15 cellular contexts compared by ENCODE assay signal in genomic region chr17:35312346-35312745, GRCh38.
DNase-seq lines count a peak whose midpoint lies in the region; ATAC-seq and TF ChIP-seq lines count a peak whose summit lies in the region.
"Had no signal": no experiment of that assay in that cellular context is flagged by ENCODE, and none has a peak within 500 bp of the region (broad histone marks: within the 10 kb centered on the region; RNA-seq: fewer than 3 reads in every experiment).

No MANE protein-coding gene starts in this region.

- DNase-seq in activated CD4-positive, alpha-beta T cell treated with anti-CD3 and anti-CD28 coated beads, Interleukin-2, amount 10 ng/mL, durations not matched to agents 24 days and 14 days, result no peak
- no peak for DNase-seq in activated CD4-positive, alpha-beta T cell treated with anti-CD3 and anti-CD28 coated beads, Interleukin-2, amount 50 U/mL, for 1 hour
- no peak for DNase-seq in CD4-positive, alpha-beta memory T cell
- no peak for DNase-seq in T-helper 2 cell treated with Interferon-gamma antibody and Interleukin-4, amounts not matched to agents 5 μg/mL and 100 μg/mL, for 36 hours (ENCODE audit: low spot score)
- DNase-seq in naive thymus-derived CD4-positive, alpha-beta T cell, result no peak
- no peak for DNase-seq in activated effector memory CD4-positive, alpha-beta T cell treated with Interleukin-2 at 50 U/mL for 16 hours
- DNase-seq in amniotic stem cell (lab: John Stamatoyannopoulos, UW) (no peak), endothelial cell (ENCODE audit: low spot score) (no peak)
- DNase-seq: activated gamma-delta T cell had no signal

- no peaks in the 10 kb centered on the region for H3K27me3 ChIP-seq in CD4-positive, alpha-beta memory T cell (ENCODE audit: insufficient read depth, low read length)
- no peaks in the 10 kb centered on the region for H3K27me3 ChIP-seq in naive thymus-derived CD4-positive, alpha-beta T cell (ENCODE audit: control insufficient read depth in 2 of 2, insufficient read depth in 2 of 2, low read length in 2 of 2)
- H3K27me3 ChIP-seq: gastrocnemius medialis, right lobe of liver, SJSA1, testis had no signal

- no peak overlapping the region for H3K4me3 ChIP-seq in CD4-positive, alpha-beta memory T cell (ENCODE audit: low read length in 2 of 2)
- no peak overlapping the region for H3K4me3 ChIP-seq in naive thymus-derived CD4-positive, alpha-beta T cell (ENCODE audit: low read length)
- H3K4me3 ChIP-seq: SJSA1 had no signal

- no peaks in the 10 kb centered on the region for H3K36me3 ChIP-seq in CD4-positive, alpha-beta memory T cell (ENCODE audit: insufficient read depth, low read length)
- no peaks in the 10 kb centered on the region for H3K36me3 ChIP-seq in naive thymus-derived CD4-positive, alpha-beta T cell (ENCODE audit: control insufficient read depth in 2 of 3, insufficient read depth in 3 of 3, low read length in 3 of 3)
- H3K36me3 ChIP-seq: cardiac muscle cell, gastrocnemius medialis, right lobe of liver, SJSA1 had no signal

- peaks cover 8% of the 10 kb centered on the region for H3K36me3 Mint-ChIP-seq in activated CD4-positive, alpha-beta T cell treated with anti-CD3 and anti-CD28 coated beads, Interleukin-2, amount 10 ng/mL, durations not matched to agents 24 days and 14 days (ENCODE audit: low read depth)
- peaks cover 3 to 5% of the 10 kb centered on the region in 2 donors for H3K36me3 Mint-ChIP-seq in CD4-positive, alpha-beta memory T cell
- H3K36me3 Mint-ChIP-seq in T-helper 2 cell treated with Interferon-gamma antibody and Interleukin-4, amounts not matched to agents 5 μg/mL and 100 μg/mL, for 36 hours (ENCODE audit: low read depth), result peaks cover 12% of the 10 kb centered on the region
- peaks cover 0 to 28% (median 0%) of the 10 kb centered on the region in 5 donors for H3K36me3 Mint-ChIP-seq in naive thymus-derived CD4-positive, alpha-beta T cell
- H3K36me3 Mint-ChIP-seq in endothelial cell (ENCODE audit: low read depth, unreplicated experiment), result no peaks in the 10 kb centered on the region

- no peaks in the 10 kb centered on the region for H3K9me3 ChIP-seq in CD4-positive, alpha-beta memory T cell (ENCODE audit: control insufficient read depth in 1 of 2, low read length in 2 of 2)
- H3K9me3 ChIP-seq in naive thymus-derived CD4-positive, alpha-beta T cell (ENCODE audit: control insufficient read depth in 2 of 3, low read length in 3 of 3), result no peaks in the 10 kb centered on the region
- H3K9me3 ChIP-seq: gastrocnemius medialis, right lobe of liver, SJSA1, testis had no signal

- intact Hi-C loops in activated CD4-positive, alpha-beta T cell treated with anti-CD3 and anti-CD28 coated beads, Interleukin-2, amount 10 ng/mL, durations not matched to agents 24 days and 14 days (cut with micrococcal nuclease), result loop anchor here (1.0 to 5.0 kb wide), 7 partner anchors 28 to 434 kb away; partner anchors contain the start of gene SLFN11
- intact Hi-C loops in CD4-positive, alpha-beta memory T cell (cut with micrococcal nuclease), result loop anchor here (1.0 to 2.0 kb wide), 8 partner anchors 28 to 435 kb away; partner anchors contain the start of genes NLE1, PEX12 and SLFN12
- intact Hi-C loops in naive thymus-derived CD4-positive, alpha-beta T cell (cut with micrococcal nuclease), result loop anchor here (1.0 to 10.0 kb wide), 11 partner anchors 28 to 492 kb away; partner anchors contain the start of genes AP2B1 (in 1 of the 2), PEX12 (in 1 of the 2), SLFN13 (in 1 of the 2) and TAF15 (in 1 of the 2)

- no peak overlapping the region for H3K27ac Mint-ChIP-seq in activated CD4-positive, alpha-beta T cell treated with anti-CD3 and anti-CD28 coated beads, Interleukin-2, amount 10 ng/mL, durations not matched to agents 24 days and 14 days
- peak overlapping the region; percentile 89 to 100 (median 98) for H3K27ac Mint-ChIP-seq in CD4-positive, alpha-beta memory T cell
- peak overlapping the region; percentile 98 for H3K27ac Mint-ChIP-seq in T-helper 2 cell treated with Interferon-gamma antibody and Interleukin-4, amounts not matched to agents 5 μg/mL and 100 μg/mL, for 36 hours
- H3K27ac Mint-ChIP-seq in naive thymus-derived CD4-positive, alpha-beta T cell, result peak overlapping the region in 8 of 9 donors; percentile 94 to 99 (median 98)
- H3K27ac Mint-ChIP-seq in endothelial cell (ENCODE audit: unreplicated experiment), result no peak overlapping the region
- H3K27ac Mint-ChIP-seq: GM23338 had no signal

- H3K27ac ChIP-seq in CD4-positive, alpha-beta memory T cell (ENCODE audit: low read depth, low read length), result peak overlapping the region; percentile 60
- H3K27ac ChIP-seq in naive thymus-derived CD4-positive, alpha-beta T cell (ENCODE audit: low read depth, low read length), result peak overlapping the region; percentile 73
- H3K27ac ChIP-seq: cardiac muscle cell, SJSA1 had no signal

- H3K4me3 Mint-ChIP-seq in activated CD4-positive, alpha-beta T cell treated with anti-CD3 and anti-CD28 coated beads, Interleukin-2, amount 10 ng/mL, durations not matched to agents 24 days and 14 days, result peak overlapping the region; percentile 1
- H3K4me3 Mint-ChIP-seq in CD4-positive, alpha-beta memory T cell, result peak overlapping the region; percentile 12 to 98 (median 90)
- H3K4me3 Mint-ChIP-seq in T-helper 2 cell treated with Interferon-gamma antibody and Interleukin-4, amounts not matched to agents 5 μg/mL and 100 μg/mL, for 36 hours, result peak overlapping the region; percentile 99
- peak overlapping the region; percentile 21 to 98 (median 96) for H3K4me3 Mint-ChIP-seq in naive thymus-derived CD4-positive, alpha-beta T cell
- no peak overlapping the region for H3K4me3 Mint-ChIP-seq in endothelial cell (ENCODE audit: unreplicated experiment)

- H3K4me1 Mint-ChIP-seq in activated CD4-positive, alpha-beta T cell treated with anti-CD3 and anti-CD28 coated beads, Interleukin-2, amount 10 ng/mL, durations not matched to agents 24 days and 14 days, result peaks cover 30% of the 10 kb centered on the region
- peaks cover 38 to 69% (median 52%) of the 10 kb centered on the region in 4 donors for H3K4me1 Mint-ChIP-seq in CD4-positive, alpha-beta memory T cell
- peaks cover 53% of the 10 kb centered on the region for H3K4me1 Mint-ChIP-seq in T-helper 2 cell treated with Interferon-gamma antibody and Interleukin-4, amounts not matched to agents 5 μg/mL and 100 μg/mL, for 36 hours (ENCODE audit: low read depth)
- peaks cover 31 to 76% (median 65%) of the 10 kb centered on the region in 7 donors for H3K4me1 Mint-ChIP-seq in naive thymus-derived CD4-positive, alpha-beta T cell
- peaks cover 8% of the 10 kb centered on the region for H3K4me1 Mint-ChIP-seq in endothelial cell (ENCODE audit: unreplicated experiment)

- H3K4me1 ChIP-seq in CD4-positive, alpha-beta memory T cell (ENCODE audit: insufficient read depth, low read length), result peaks cover 31% of the 10 kb centered on the region
- peaks cover 10 to 12% of the 10 kb centered on the region in 2 donors for H3K4me1 ChIP-seq in naive thymus-derived CD4-positive, alpha-beta T cell (ENCODE audit: control insufficient read depth in 2 of 2, insufficient read depth in 2 of 2, low read length in 2 of 2)
- H3K4me1 ChIP-seq: right lobe of liver had no signal

- TF ChIP-seq CTCF in endothelial cell (IDR thresholded peaks at IDR 0.05; ENCODE audit: unreplicated experiment), result no peak

- CTCF ChIA-PET in CD4-positive, alpha-beta memory T cell (lab: Charles Lee; ENCODE audit: partially characterized antibody), result interaction anchor here (0.6 to 6.5 kb wide), 46 partner anchors 10 to 286 kb away, joined by 3 to 270 read pairs (median 5); partner anchors contain the start of genes SLFN11, SLFN12L, SLFN13 and SLFN5
- CTCF ChIA-PET in naive thymus-derived CD4-positive, alpha-beta T cell (lab: Charles Lee), result interaction anchor here (0.6 to 4.3 kb wide), 27 partner anchors 9 to 274 kb away, joined by 3 to 111 read pairs (median 5); partner anchors contain the start of genes PEX12, SLFN11, SLFN12L and SLFN5

- POLR2A ChIA-PET in CD4-positive, alpha-beta memory T cell (lab: Charles Lee; ENCODE audit: partially characterized antibody), result interaction anchor here (0.9 to 11.3 kb wide), 45 partner anchors 8 to 435 kb away, joined by 3 to 316 read pairs (median 4); partner anchors contain the start of genes NLE1, PEX12, SLFN11 and SLFN12L
- POLR2A ChIA-PET in naive thymus-derived CD4-positive, alpha-beta T cell (lab: Charles Lee), result interaction anchor here (0.7 to 6.8 kb wide), 28 partner anchors 13 to 267 kb away, joined by 3 to 189 read pairs (median 5); partner anchors contain the start of genes PEX12, RAD51D, SLFN11 and SLFN12L

- ATAC-seq in naive thymus-derived CD4-positive, alpha-beta T cell, result no peak

- H3K9me3 Mint-ChIP-seq in activated CD4-positive, alpha-beta T cell treated with anti-CD3 and anti-CD28 coated beads, Interleukin-2, amount 10 ng/mL, durations not matched to agents 24 days and 14 days, result peaks cover 11% of the 10 kb centered on the region
- peaks cover 0 to 15% (median 9%) of the 10 kb centered on the region in 8 donors for H3K9me3 Mint-ChIP-seq in CD4-positive, alpha-beta memory T cell
- H3K9me3 Mint-ChIP-seq in T-helper 2 cell treated with Interferon-gamma antibody and Interleukin-4, amounts not matched to agents 5 μg/mL and 100 μg/mL, for 36 hours, result peaks cover 21% of the 10 kb centered on the region
- H3K9me3 Mint-ChIP-seq in naive thymus-derived CD4-positive, alpha-beta T cell, result peaks cover 0 to 20% (median 0%) of the 10 kb centered on the region in 11 donors
- no peaks in the 10 kb centered on the region for H3K9me3 Mint-ChIP-seq in endothelial cell (ENCODE audit: unreplicated experiment)

- H3K27me3 Mint-ChIP-seq in activated CD4-positive, alpha-beta T cell treated with anti-CD3 and anti-CD28 coated beads, Interleukin-2, amount 10 ng/mL, durations not matched to agents 24 days and 14 days, result peaks cover 4% of the 10 kb centered on the region
- H3K27me3 Mint-ChIP-seq in CD4-positive, alpha-beta memory T cell, result no peaks in the 10 kb centered on the region
- peaks cover 4% of the 10 kb centered on the region for H3K27me3 Mint-ChIP-seq in T-helper 2 cell treated with Interferon-gamma antibody and Interleukin-4, amounts not matched to agents 5 μg/mL and 100 μg/mL, for 36 hours (ENCODE audit: low read depth)
- H3K27me3 Mint-ChIP-seq in naive thymus-derived CD4-positive, alpha-beta T cell, result peaks cover 0 to 5% (median 0%) of the 10 kb centered on the region in 5 donors
- peaks cover 8% of the 10 kb centered on the region for H3K27me3 Mint-ChIP-seq in endothelial cell (ENCODE audit: unreplicated experiment)

Comparison
In these comparisons a context has a peak if more than half of its experiments do, and no peak if none do; other contexts are left out.
1. H3K27ac Mint-ChIP-seq: peak in CD4-positive, alpha-beta memory T cell (7 of 7), T-helper 2 cell treated with Interferon-gamma antibody and Interleukin-4, amounts not matched to agents 5 μg/mL and 100 μg/mL, for 36 hours (single experiment) and naive thymus-derived CD4-positive, alpha-beta T cell (8 of 9); none in activated CD4-positive, alpha-beta T cell treated with anti-CD3 and anti-CD28 coated beads, Interleukin-2, amount 10 ng/mL, durations not matched to agents 24 days and 14 days (single experiment) and endothelial cell (single experiment).